Comparison of ENCODE assay signal across 1 cellular context in genomic region chr2:20507711-20508110, GRCh38.
TF ChIP-seq lines count a peak whose summit lies in the region.

No MANE protein-coding gene starts in this region.

TF ChIP-seq in HepG2, 621 proteins besides CTCF, POLR2A, EP300 and RAD21 (continued from another document and continues in another):
- TF ChIP-seq ZBTB46 (CRISPR knock-in tag; IDR thresholded peaks at IDR 0.05; ENCODE audit: borderline replicate concordance) (no peak), ZNF124 (CRISPR knock-in tag; IDR thresholded peaks at IDR 0.05) (no peak), MXI1 (IDR thresholded peaks at IDR 0.05; ENCODE audit: borderline replicate concordance, low read depth, low read length) (no peak), RXRA (CRISPR knock-in tag; IDR thresholded peaks at IDR 0.05) (no peak), HBP1 (CRISPR knock-in tag; IDR thresholded peaks at IDR 0.05; ENCODE audit: low read depth) (no peak), ZSCAN5A (CRISPR knock-in tag; IDR thresholded peaks at IDR 0.05; ENCODE audit: borderline replicate concordance) (no peak), CREM (IDR thresholded peaks at IDR 0.05) (no peak), CREM (CRISPR knock-in tag; IDR thresholded peaks at IDR 0.05) (no peak), SALL2 (CRISPR knock-in tag; IDR thresholded peaks at IDR 0.05) (no peak), HINFP (CRISPR knock-in tag; IDR thresholded peaks at IDR 0.05; ENCODE audit: low read depth) (no peak), GMEB1 (CRISPR knock-in tag; IDR thresholded peaks at IDR 0.05; ENCODE audit: borderline replicate concordance) (no peak), ZBTB40 (IDR thresholded peaks at IDR 0.05) (no peak), ZBTB40 (CRISPR knock-in tag; IDR thresholded peaks at IDR 0.05) (no peak), ATF4 (CRISPR knock-in tag; IDR thresholded peaks at IDR 0.05) (no peak), ZNF609 (CRISPR knock-in tag; IDR thresholded peaks at IDR 0.05; ENCODE audit: borderline replicate concordance) (no peak), SAFB2 (CRISPR knock-in tag; IDR thresholded peaks at IDR 0.05; ENCODE audit: borderline replicate concordance, low read depth) (no peak), CHD4 (IDR thresholded peaks at IDR 0.05; ENCODE audit: borderline replicate concordance, low read length) (peak; percentile 36; the same call in 1 of the 2 replicates), ZBTB34 (CRISPR knock-in tag; IDR thresholded peaks at IDR 0.05) (no peak), FOXA1 (IDR thresholded peaks at IDR 0.05) (no peak), FOXA1 (CRISPR knock-in tag; IDR thresholded peaks at IDR 0.05) (no peak), NFRKB (IDR thresholded peaks at IDR 0.05) (no peak), ZNF18 (CRISPR knock-in tag; IDR thresholded peaks at IDR 0.05; ENCODE audit: insufficient replicate concordance) (no peak)
